ENCODE assay signal across 13 cellular contexts in genomic region chr1:21902378-21903012, GRCh38. TPM values are rescaled to one million over a fixed set of nuclear protein-coding genes. Genes with fewer than 3 reads are reported as not detected.
DNase-seq lines count a peak whose midpoint lies in the region; ATAC-seq, FAIRE-seq and TF ChIP-seq lines count a peak whose summit lies in the region.
"Had no signal": no experiment of that assay in that cellular context is flagged by ENCODE, and none has a peak within 500 bp of the region (broad histone marks: within the 10 kb centered on the region; RNA-seq: fewer than 3 reads in every experiment).

No MANE protein-coding gene starts in this region.

- 91% methylated on average over 10 of the region's 10 CpGs for WGBS in HUES64
- WGBS in mesodermal cell (ENCODE audit: insufficient coverage in 2 of 2), 2 experiments: 90% methylated on average over 6 to 7 of the region's 10 CpGs
- WGBS in stomach, 5 donors: 38 to 52% (median 41%) methylated on average over 10 of the region's 10 CpGs

- TF ChIP-seq CTCF in stomach (IDR thresholded peaks at IDR 0.05): no peak

- H3K27ac ChIP-seq in HUES64 (ENCODE audit: low read depth, low read length) (peak overlapping the region; percentile 25; the same call in 1 of the 2 replicates), mesodermal cell (ENCODE audit: low read depth, low read length, severe bottlenecking) (peak overlapping the region; percentile 80), stomach (peak overlapping the region; percentile 38 to 97 (median 92))

- H3K9me3 ChIP-seq in HUES64 (ENCODE audit: insufficient read depth, low read depth, low read length) (no peaks in the 10 kb centered on the region), mesodermal cell (ENCODE audit: control insufficient read depth, low read length) (no peaks in the 10 kb centered on the region), stomach (no peaks in the 10 kb centered on the region)
- H3K9me3 ChIP-seq: mucosa of descending colon had no signal

- no peak for TF ChIP-seq EP300 in stomach (IDR thresholded peaks at IDR 0.05)

- intact Hi-C loops in stomach (cut with DNase I; ENCODE audit: low total_unique reads): no loop called here

- H3K36me3 ChIP-seq in HUES64 (ENCODE audit: insufficient read depth, low read length): peaks cover 4% of the 10 kb centered on the region; the same call in 1 of the 2 replicates
- peaks cover 25% of the 10 kb centered on the region for H3K36me3 ChIP-seq in mesodermal cell (ENCODE audit: control insufficient read depth, insufficient read depth, low read length)
- H3K36me3 ChIP-seq in stomach: peaks cover 0 to 4% (median 0%) of the 10 kb centered on the region in 4 donors

- H3K4me3 ChIP-seq in HUES64 (ENCODE audit: low read length): no peak overlapping the region
- no peak overlapping the region for H3K4me3 ChIP-seq in mesodermal cell (ENCODE audit: extremely low read depth, insufficient read depth, low read length, poor library complexity, severe bottlenecking)
- H3K4me3 ChIP-seq in stomach: no peak overlapping the region
- H3K4me3 ChIP-seq: mucosa of descending colon had no signal

- ATAC-seq in GM19035 (IDR thresholded peaks at IDR 0.05; ENCODE audit: unreplicated experiment) (no peak), HG03571 (IDR thresholded peaks at IDR 0.05; ENCODE audit: unreplicated experiment) (no peak)
- ATAC-seq: mucosa of descending colon had no signal

- H3K27me3 ChIP-seq in HUES64 (ENCODE audit: insufficient read depth, low read length) (no peaks in the 10 kb centered on the region), stomach (no peaks in the 10 kb centered on the region)

- TF ChIP-seq POLR2A in stomach (IDR thresholded peaks at IDR 0.05): no peak

- DNase-seq in dermis blood vessel endothelial cell (peak; percentile 53), stomach (no peak), NCI-H82 (lab: John Stamatoyannopoulos, UW) (no peak), urothelium cell line (ENCODE audit: low spot score) (no peak)
- DNase-seq: activated naive CD8-positive, alpha-beta T cell treated with anti-CD3 and anti-CD28 coated beads, Interleukin-2, amount 10 ng/mL, durations not matched to agents 7 days and 5 days; CD4-positive, CD25-positive, alpha-beta regulatory T cell; GF-D8; stimulated activated CD4-positive, alpha-beta T cell treated with anti-CD3 and anti-CD28 coated beads, Interleukin-12 subunit alpha, Interleukin-12 subunit beta, amount 100 ng/mL, for 4 hours had no signal

- peak overlapping the region; percentile 35; the same call in 1 of the 2 replicates for H3K9ac ChIP-seq in HUES64 (ENCODE audit: low read depth, low read length)

- FAIRE-seq in urothelium cell line (lab: Jason Lieb, UNC): no peak

- H3K4me1 ChIP-seq in HUES64 (ENCODE audit: insufficient read depth, low read length) (peaks cover 11% of the 10 kb centered on the region; the same call in 1 of the 2 replicates), mesodermal cell (ENCODE audit: control insufficient read depth, insufficient read depth, low read length, poor library complexity, severe bottlenecking) (peaks cover 62% of the 10 kb centered on the region), stomach (peaks cover 96 to 100% (median 99%) of the 10 kb centered on the region in 4 donors)

RNA-seq across cellular contexts. Expression of gene HSPG2, which starts 34.6 kb away (rescaled TPM):
- polyA plus RNA-seq in HUES64 (2013, experiment 1 of 2): 21.9 TPM
- polyA plus RNA-seq in HUES64 (2013, experiment 2 of 2): 31.5 TPM
- 1,406 and 1,997 TPM in 2 replicates for total RNA-seq in dermis blood vessel endothelial cell
- 162 TPM for polyA plus RNA-seq in mesodermal cell (2013, experiment 1 of 2)
- 102 TPM for polyA plus RNA-seq in mesodermal cell (2013, experiment 2 of 2)
- 100 to 1,000 TPM in 4 of 5 donors, 10 to 100 TPM in 1; 88.7 to 504 (median 186) TPM for total RNA-seq in stomach
- 10 to 100 TPM; 21.7 to 98.5 (median 62.1) TPM for polyA plus RNA-seq in stomach

Comparison
In these comparisons a context has a peak if more than half of its experiments do, and no peak if none do; other contexts are left out.
1. H3K27ac ChIP-seq: peak in every context shown above with its lines; median percentile 92 in stomach; 80 in mesodermal cell; 25 in HUES64.